21 cellular contexts compared by ENCODE assay signal in genomic region chr5:139797856-139798510, GRCh38. TPM values are rescaled to one million over a fixed set of nuclear protein-coding genes. Genes with fewer than 3 reads are reported as not detected.
"Had no signal": no experiment of that assay in that cellular context is flagged by ENCODE, and none has a peak within 500 bp of the region (broad histone marks: within the 10 kb centered on the region; RNA-seq: fewer than 3 reads in every experiment).

No MANE protein-coding gene starts in this region.

- H3K27ac Mint-ChIP-seq: activated B cell treated with CpG ODN at 0.5 μM for 24 hours; activated CD4-positive, alpha-beta memory T cell treated with anti-CD3 and anti-CD28 coated beads for 36 hours; activated naive CD8-positive, alpha-beta T cell treated with anti-CD3 and anti-CD28 coated beads for 36 hours; dendritic cell treated with granulocyte-macrophage colony-stimulating factor and Interleukin-4, amounts not matched to agents 40 ng/mL and 50 ng/mL, for 4 days; naive thymus-derived CD4-positive, alpha-beta T cell had no signal

- H3K4me1 Mint-ChIP-seq: activated naive CD8-positive, alpha-beta T cell treated with anti-CD3 and anti-CD28 coated beads for 36 hours; central memory CD8-positive, alpha-beta T cell had no signal

- H3K9me3 Mint-ChIP-seq: activated B cell treated with CpG ODN at 0.5 μM for 24 hours; activated CD4-positive, alpha-beta memory T cell treated with anti-CD3 and anti-CD28 coated beads for 36 hours; activated naive CD8-positive, alpha-beta T cell treated with anti-CD3 and anti-CD28 coated beads for 36 hours; central memory CD8-positive, alpha-beta T cell; dendritic cell treated with granulocyte-macrophage colony-stimulating factor and Interleukin-4, amounts not matched to agents 40 ng/mL and 50 ng/mL, for 4 days had no signal

- H3K9me3 ChIP-seq: body of pancreas, neutrophil, right lobe of liver, stomach, testis, upper lobe of left lung had no signal

- H3K27ac ChIP-seq: body of pancreas, neutrophil, parathyroid adenoma, right lobe of liver, stomach, testis, upper lobe of left lung had no signal

- H3K36me3 Mint-ChIP-seq: activated CD4-positive, alpha-beta memory T cell treated with anti-CD3 and anti-CD28 coated beads for 36 hours; activated naive CD8-positive, alpha-beta T cell treated with anti-CD3 and anti-CD28 coated beads for 36 hours had no signal

- DNase-seq: activated B cell treated with CpG ODN at 0.5 μM for 24 hours; activated CD4-positive, alpha-beta memory T cell treated with anti-CD3 and anti-CD28 coated beads for 36 hours; activated CD4-positive, alpha-beta T cell treated with anti-CD3 and anti-CD28 coated beads for 4 hours; activated naive CD4-positive, alpha-beta T cell; activated naive CD8-positive, alpha-beta T cell treated with anti-CD3 and anti-CD28 coated beads for 36 hours; amygdala; body of pancreas; effector memory CD4-positive, alpha-beta T cell; left cardiac atrium; mesendoderm; naive thymus-derived CD4-positive, alpha-beta T cell; right lobe of liver; stimulated activated CD4-positive, alpha-beta T cell treated with anti-CD3 and anti-CD28 coated beads, Interleukin-4, amount 100 ng/mL, for 1 hour; stomach; testis; upper lobe of left lung had no signal

- H3K27me3 ChIP-seq: testis had no signal

- H3K4me3 Mint-ChIP-seq: activated B cell treated with CpG ODN at 0.5 μM for 24 hours; activated CD4-positive, alpha-beta memory T cell treated with anti-CD3 and anti-CD28 coated beads for 36 hours; activated naive CD8-positive, alpha-beta T cell treated with anti-CD3 and anti-CD28 coated beads for 36 hours; central memory CD8-positive, alpha-beta T cell; dendritic cell treated with granulocyte-macrophage colony-stimulating factor and Interleukin-4, amounts not matched to agents 40 ng/mL and 50 ng/mL, for 4 days had no signal

- ATAC-seq: body of pancreas; left cardiac atrium; naive thymus-derived CD4-positive, alpha-beta T cell; right lobe of liver had no signal

RNA-seq across cellular contexts. Expression of gene PSD2, which starts 2.4 kb away (rescaled TPM):
- total RNA-seq: activated B cell treated with CpG ODN at 0.5 μM for 24 hours; activated CD4-positive, alpha-beta memory T cell treated with anti-CD3 and anti-CD28 coated beads for 36 hours; activated naive CD8-positive, alpha-beta T cell treated with anti-CD3 and anti-CD28 coated beads for 36 hours; fibroblast of villous mesenchyme had no signal
- polyA plus RNA-seq: naive thymus-derived CD4-positive, alpha-beta T cell had no signal
